ENCODE assay signal across 19 cellular contexts in the genomic region with DNA sequence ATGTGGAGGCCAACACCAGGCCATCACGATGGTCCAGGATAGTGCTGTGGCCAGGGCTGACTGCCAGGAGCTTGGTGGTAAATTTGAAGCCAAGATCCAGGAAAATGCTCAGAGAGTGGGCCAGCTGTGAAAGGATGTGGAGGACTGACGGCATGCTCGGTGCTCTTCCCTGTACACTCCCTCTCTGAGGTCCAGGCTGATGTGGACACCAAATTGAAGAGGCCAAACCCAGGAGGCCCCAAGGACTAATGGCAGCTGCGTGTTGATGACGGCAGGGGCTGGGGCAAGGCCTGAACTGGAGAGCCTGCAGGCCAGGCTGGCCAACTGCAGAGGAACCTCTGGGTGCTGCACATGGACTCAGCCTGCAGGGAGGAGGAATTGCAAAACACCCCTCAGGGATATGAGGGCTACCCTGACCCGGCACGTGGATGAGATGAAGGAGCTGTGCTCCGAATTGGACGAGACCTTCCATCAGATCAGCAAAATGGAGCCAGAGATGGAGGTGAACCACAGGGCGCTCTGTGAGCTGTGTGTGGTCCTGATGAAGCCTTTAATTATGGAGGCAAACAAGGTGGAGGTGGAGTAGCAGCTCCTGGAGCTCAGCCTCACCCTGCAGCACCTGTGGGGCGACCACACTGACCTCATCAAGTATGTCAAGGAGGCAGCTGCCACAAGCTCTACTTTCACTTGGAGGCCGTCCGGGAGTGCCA. TPM values are rescaled to one million over a fixed set of nuclear protein-coding genes. Genes with fewer than 3 reads are reported as not detected.
A peak's percentile ranks its signal among the peaks of the same experiment; 100 is the strongest.
DNase-seq lines count a peak whose midpoint lies in the region; ATAC-seq and TF ChIP-seq lines count a peak whose summit lies in the region.
"Had no signal": no experiment of that assay in that cellular context is flagged by ENCODE, and none has a peak within 500 bp of the region (broad histone marks: within the 10 kb centered on the region; RNA-seq: fewer than 3 reads in every experiment).

No MANE protein-coding gene starts in this region.

- TF ChIP-seq POLR2A in heart left ventricle (IDR thresholded peaks at IDR 0.05) = no peak

- no peaks in the 10 kb centered on the region for H3K36me3 Mint-ChIP-seq in activated T-cell treated with anti-CD3 and anti-CD28 coated beads, Interleukin-2, amount 50 U/mL, for 4 hours (ENCODE audit: insufficient read depth)
- H3K36me3 Mint-ChIP-seq in type B pancreatic cell (no peaks in the 10 kb centered on the region), GM23338 (ENCODE audit: low read depth) (peaks cover 11% of the 10 kb centered on the region)

- H3K4me1 ChIP-seq in heart left ventricle (peaks cover 0 to 14% (median 0%) of the 10 kb centered on the region in 12 donors), GM23338 (ENCODE audit: insufficient read depth) (no peaks in the 10 kb centered on the region)

- H3K27ac ChIP-seq in heart left ventricle (no peak overlapping the region), GM23338 (ENCODE audit: low read depth) (no peak overlapping the region)

- no peaks in the 10 kb centered on the region for H3K9me2 ChIP-seq in GM23338 (ENCODE audit: insufficient read depth)

- no peak overlapping the region for H3K4me3 Mint-ChIP-seq in activated T-cell treated with anti-CD3 and anti-CD28 coated beads, Interleukin-2, amount 50 U/mL, for 4 hours
- H3K4me3 Mint-ChIP-seq in type B pancreatic cell (no peak overlapping the region), GM23338 (no peak overlapping the region)
- H3K4me3 Mint-ChIP-seq: activated CD8-positive, alpha-beta T cell treated with anti-CD3 and anti-CD28 coated beads, Interleukin-2, amount 10 ng/mL, durations not matched to agents 7 days and 5 days; activated naive CD4-positive, alpha-beta T cell treated with anti-CD3 and anti-CD28 coated beads for 36 hours; naive thymus-derived CD4-positive, alpha-beta T cell had no signal

- H3K27me3 ChIP-seq in heart left ventricle = no peaks in the 10 kb centered on the region
- no peaks in the 10 kb centered on the region for H3K27me3 ChIP-seq in GM23338 (ENCODE audit: insufficient read depth)

- H3K4me3 ChIP-seq in heart left ventricle (no peak overlapping the region), GM23338 (no peak overlapping the region)

- H3K36me3 ChIP-seq in heart left ventricle (no peaks in the 10 kb centered on the region), GM23338 (ENCODE audit: insufficient read depth) (no peaks in the 10 kb centered on the region; the same call in 1 of the 2 replicates)

- DNase-seq in activated T-cell treated with anti-CD3 and anti-CD28 coated beads, Interleukin-2, amount 50 U/mL, for 1 hour = peak; percentile 7
- DNase-seq in activated T-cell treated with anti-CD3 and anti-CD28 coated beads, Interleukin-2, amount 50 U/mL, for 4 hours = no peak
- DNase-seq in heart left ventricle = no peak
- DNase-seq in type B pancreatic cell (ENCODE audit: extremely low spot score, unreplicated experiment) = peak; percentile 52
- no peak for DNase-seq in GM23338 (ENCODE audit: low spot score)
- DNase-seq: activated CD8-positive, alpha-beta T cell treated with anti-CD3 and anti-CD28 coated beads, Interleukin-2, amount 10 ng/mL, durations not matched to agents 7 days and 5 days; activated naive CD4-positive, alpha-beta T cell treated with anti-CD3 and anti-CD28 coated beads for 36 hours; AML-193; amygdala; dermis blood vessel endothelial cell; left colon; MV-4-11; naive thymus-derived CD4-positive, alpha-beta T cell; NCI-H2227 treated with DMSO at 0.1 percent for 48 hours; OCI-M1; SIG-M5 had no signal

- WGBS in heart left ventricle, 4 donors = 85 to 89% (median 86%) methylated on average over 10 to 13 of the region's 13 CpGs

- H3K79me2 ChIP-seq in GM23338 (replicated peaks; ENCODE audit: insufficient read depth) = no peaks in the 10 kb centered on the region

- no peak overlapping the region for H3K4me2 ChIP-seq in GM23338

- no peaks in the 10 kb centered on the region for H3K4me1 Mint-ChIP-seq in activated T-cell treated with anti-CD3 and anti-CD28 coated beads, Interleukin-2, amount 50 U/mL, for 4 hours (ENCODE audit: low read depth)
- H3K4me1 Mint-ChIP-seq in type B pancreatic cell (ENCODE audit: unreplicated experiment) (no peaks in the 10 kb centered on the region), GM23338 (no peaks in the 10 kb centered on the region; the same call in 2 of the 3 replicates)
- H3K4me1 Mint-ChIP-seq: naive thymus-derived CD4-positive, alpha-beta T cell had no signal

- H2AFZ ChIP-seq in GM23338 = no peak overlapping the region

- H4K20me1 ChIP-seq in GM23338 (replicated peaks; ENCODE audit: insufficient read depth) = no peaks in the 10 kb centered on the region

- H3F3A ChIP-seq in GM23338 (replicated peaks; ENCODE audit: low read depth) = no peaks in the 10 kb centered on the region

- peaks cover 6% of the 10 kb centered on the region for H3K9me3 Mint-ChIP-seq in activated T-cell treated with anti-CD3 and anti-CD28 coated beads, Interleukin-2, amount 50 U/mL, for 4 hours
- H3K9me3 Mint-ChIP-seq in type B pancreatic cell (peaks cover 5% of the 10 kb centered on the region), GM23338 (peaks cover 28% of the 10 kb centered on the region)

- peaks cover 10% of the 10 kb centered on the region for H3K27me3 Mint-ChIP-seq in activated T-cell treated with anti-CD3 and anti-CD28 coated beads, Interleukin-2, amount 50 U/mL, for 4 hours (ENCODE audit: low read depth)
- peaks cover 19% of the 10 kb centered on the region for H3K27me3 Mint-ChIP-seq in type B pancreatic cell
- peaks cover 4% of the 10 kb centered on the region for H3K27me3 Mint-ChIP-seq in GM23338 (ENCODE audit: insufficient read depth, low read depth, poor library complexity)

- ATAC-seq in activated T-cell treated with anti-CD3 and anti-CD28 coated beads, Interleukin-2, amount 50 U/mL, for 4 hours = no peak
- ATAC-seq in heart left ventricle (peak in 3 of 4 donors; percentile 34 to 49 (median 48)), GM23338 (no peak), GM19351 (IDR thresholded peaks at IDR 0.05; ENCODE audit: unreplicated experiment) (no peak)
- ATAC-seq: activated CD4-positive, CD25-positive, alpha-beta regulatory T cell treated with anti-CD3 and anti-CD28 coated beads, Interleukin-2, amount 50 U/mL, for 24 hours; activated CD8-positive, alpha-beta T cell treated with anti-CD3 and anti-CD28 coated beads, Interleukin-2, amount 10 ng/mL, durations not matched to agents 7 days and 5 days; left colon; naive thymus-derived CD4-positive, alpha-beta T cell had no signal

- H3K9me3 ChIP-seq in heart left ventricle = peaks cover 0 to 15% (median 0%) of the 10 kb centered on the region in 12 donors

- intact Hi-C loops in heart left ventricle (cut with DNase I) = no loop called here

- no peak overlapping the region for H3K27ac Mint-ChIP-seq in type B pancreatic cell
- no peak overlapping the region for H3K27ac Mint-ChIP-seq in GM23338
- H3K27ac Mint-ChIP-seq: activated CD8-positive, alpha-beta T cell treated with anti-CD3 and anti-CD28 coated beads, Interleukin-2, amount 10 ng/mL, durations not matched to agents 7 days and 5 days; activated naive CD4-positive, alpha-beta T cell treated with anti-CD3 and anti-CD28 coated beads for 36 hours; naive thymus-derived CD4-positive, alpha-beta T cell had no signal

- TF ChIP-seq CTCF in heart left ventricle (IDR thresholded peaks at IDR 0.05) (no peak), type B pancreatic cell (conservative IDR thresholded peaks at IDR 0.05) (no peak), GM23338 (conservative IDR thresholded peaks at IDR 0.05; ENCODE audit: low read depth in 2 of 2) (no peak)

TF ChIP-seq in GM23338, 12 proteins besides CTCF, POLR2A, EP300 and RAD21 (continues in another document):
- no peak for TF ChIP-seq JUNB (IDR thresholded peaks at IDR 0.05; ENCODE audit: unreplicated experiment)

RNA-seq across cellular contexts. Expression of a gene that starts 6.9 kb away (rescaled TPM):
- total RNA-seq in activated T-cell treated with anti-CD3 and anti-CD28 coated beads, Interleukin-2, amount 50 U/mL, for 4 hours = not detected
- total RNA-seq in heart left ventricle = 1 to 10 TPM in 1 of 9 donors, under 1 TPM in 3, not detected in 5; 0.12 to 5.0 (median 0.50) TPM
- under 1 TPM in 1 of 2 donors, not detected in 1; 0.46 TPM for polyA plus RNA-seq in heart left ventricle
- 1.2 TPM in 1 of 2 replicates, not detected in the other for total RNA-seq in type B pancreatic cell (ENCODE audit: low replicate concordance)
- not detected in 2 replicates for total RNA-seq in GM23338 (2014; rRNA removed; shearing (Covaris generic))
- polyA plus RNA-seq in GM23338 (2016; fragmentation: Nextera tagmentation; extraction: Ambion mirVana) = not detected in 2 replicates
- total RNA-seq: activated CD8-positive, alpha-beta T cell treated with anti-CD3 and anti-CD28 coated beads, Interleukin-2, amount 10 ng/mL, durations not matched to agents 7 days and 5 days; activated naive CD4-positive, alpha-beta T cell treated with anti-CD3 and anti-CD28 coated beads for 36 hours; dermis blood vessel endothelial cell; naive thymus-derived CD4-positive, alpha-beta T cell had no signal
- polyA plus RNA-seq: naive thymus-derived CD4-positive, alpha-beta T cell had no signal

RNA-seq across cellular contexts. Expression of a gene that starts 18.1 kb away (rescaled TPM):
- not detected for total RNA-seq in activated T-cell treated with anti-CD3 and anti-CD28 coated beads, Interleukin-2, amount 50 U/mL, for 4 hours
- total RNA-seq in heart left ventricle (1 to 10 TPM in 1 of 9 donors, under 1 TPM in 1, not detected in 7; 0.25 to 1.9 TPM), type B pancreatic cell (ENCODE audit: low replicate concordance) (0.53 and 2.1 TPM in 2 replicates)
- polyA plus RNA-seq in heart left ventricle (under 1 TPM in 1 of 2 donors, not detected in 1; 0.22 TPM), GM23338 (2016; fragmentation: Nextera tagmentation; extraction: Ambion mirVana) (not detected in 2 replicates)
- total RNA-seq in GM23338 (2014; rRNA removed; shearing (Covaris generic)) = not detected in 2 replicates
- total RNA-seq: activated CD8-positive, alpha-beta T cell treated with anti-CD3 and anti-CD28 coated beads, Interleukin-2, amount 10 ng/mL, durations not matched to agents 7 days and 5 days; activated naive CD4-positive, alpha-beta T cell treated with anti-CD3 and anti-CD28 coated beads for 36 hours; dermis blood vessel endothelial cell; left colon; naive thymus-derived CD4-positive, alpha-beta T cell had no signal
- polyA plus RNA-seq: naive thymus-derived CD4-positive, alpha-beta T cell had no signal

RNA-seq across cellular contexts. Expression of a gene that starts 37.0 kb away (rescaled TPM):
- total RNA-seq in activated T-cell treated with anti-CD3 and anti-CD28 coated beads, Interleukin-2, amount 50 U/mL, for 4 hours = under 1 TPM; 0.43 to 0.87 (median 0.51) TPM
- 1 to 10 TPM in 3 of 9 donors, under 1 TPM in 6; 0.27 to 2.3 (median 0.85) TPM for total RNA-seq in heart left ventricle
- polyA plus RNA-seq in heart left ventricle = 1 to 10 TPM in 1 of 2 donors, under 1 TPM in 1; 0.34 to 3.7 TPM
- total RNA-seq in type B pancreatic cell (ENCODE audit: low replicate concordance) = 1.4 TPM in 1 of 2 replicates, not detected in the other
- total RNA-seq in GM23338 (2014; rRNA removed; shearing (Covaris generic)) = 1.1 TPM in 1 of 2 replicates, not detected in the other
- polyA plus RNA-seq in GM23338 (2016; fragmentation: Nextera tagmentation; extraction: Ambion mirVana) = 0.21 TPM in 1 of 2 replicates, not detected in the other

RNA-seq across cellular contexts. Expression of a gene that starts 40.7 kb away (rescaled TPM):
- total RNA-seq in activated T-cell treated with anti-CD3 and anti-CD28 coated beads, Interleukin-2, amount 50 U/mL, for 4 hours = 1 to 10 TPM; 2.0 to 3.4 (median 3.2) TPM
- total RNA-seq in heart left ventricle (10 to 100 TPM; 10.2 to 23.8 (median 13.2) TPM), type B pancreatic cell (ENCODE audit: low replicate concordance) (56.6 and 66.4 TPM in 2 replicates)
- polyA plus RNA-seq in heart left ventricle (1 to 10 TPM; 5.0 to 8.1 TPM), GM23338 (2016; fragmentation: Nextera tagmentation; extraction: Ambion mirVana) (9.3 and 10.8 TPM in 2 replicates)
- total RNA-seq in GM23338 (2014; rRNA removed; shearing (Covaris generic)) = 31.5 and 37.1 TPM in 2 replicates

RNA-seq across cellular contexts. Expression of a gene that starts 58.9 kb away (rescaled TPM):
- 1 to 10 TPM in 2 of 3 donors, under 1 TPM in 1; 0.83 to 1.3 (median 1.2) TPM for total RNA-seq in activated T-cell treated with anti-CD3 and anti-CD28 coated beads, Interleukin-2, amount 50 U/mL, for 4 hours
- under 1 TPM; 0.10 to 0.52 (median 0.25) TPM for total RNA-seq in heart left ventricle
- under 1 TPM; 0.11 to 0.33 TPM for polyA plus RNA-seq in heart left ventricle
- total RNA-seq in type B pancreatic cell (ENCODE audit: low replicate concordance) = 0.48 and 8.2 TPM in 2 replicates
- 1.0 and 1.7 TPM in 2 replicates for total RNA-seq in GM23338 (2014; rRNA removed; shearing (Covaris generic))
- polyA plus RNA-seq in GM23338 (2016; fragmentation: Nextera tagmentation; extraction: Ambion mirVana) = 0.74 and 1.3 TPM in 2 replicates
- total RNA-seq: HT1080 had no signal
- polyA plus RNA-seq: naive thymus-derived CD4-positive, alpha-beta T cell had no signal

Comparison
In these comparisons a context has a peak if more than half of its experiments do, and no peak if none do; other contexts are left out.
1. DNase-seq: peak in activated T-cell treated with anti-CD3 and anti-CD28 coated beads, Interleukin-2, amount 50 U/mL, for 1 hour (single experiment) and type B pancreatic cell (single experiment); none in activated T-cell treated with anti-CD3 and anti-CD28 coated beads, Interleukin-2, amount 50 U/mL, for 4 hours (single experiment), heart left ventricle (0 of 5) and GM23338 (single experiment).
2. ATAC-seq: peak in heart left ventricle (3 of 4); none in activated T-cell treated with anti-CD3 and anti-CD28 coated beads, Interleukin-2, amount 50 U/mL, for 4 hours (0 of 2), GM23338 (single experiment) and GM19351 (single experiment).